10 cellular contexts compared by ENCODE assay signal in the genomic region with DNA sequence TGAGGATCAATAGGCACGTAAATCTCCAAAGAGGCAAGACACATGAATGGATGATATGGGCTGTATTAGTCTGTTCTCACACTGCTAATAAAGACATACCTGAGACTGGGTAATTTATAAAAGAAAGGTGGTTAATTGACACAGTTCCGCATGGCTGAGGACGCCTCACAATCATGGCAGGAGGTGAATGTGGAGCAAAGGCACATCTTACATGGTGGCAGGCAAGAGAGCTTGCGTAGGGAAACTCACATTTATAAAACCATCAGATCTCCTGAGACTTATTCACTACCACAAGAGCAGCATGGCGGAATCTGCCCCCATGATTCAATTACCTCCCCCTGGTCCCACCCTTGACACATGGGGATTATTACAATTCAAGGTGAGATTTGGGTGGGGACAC. TPM values are rescaled to one million over a fixed set of nuclear protein-coding genes. Genes with fewer than 3 reads are reported as not detected.
"Had no signal": no experiment of that assay in that cellular context is flagged by ENCODE, and none has a peak within 500 bp of the region (broad histone marks: within the 10 kb centered on the region; RNA-seq: fewer than 3 reads in every experiment).

No MANE protein-coding gene starts in this region.

RNA-seq across cellular contexts. Expression of gene UCN3, which starts 14.4 kb away (rescaled TPM):
- total RNA-seq: OCI-LY7, PC-3, PC-9, Right ventricle myocardium inferior, Right ventricle myocardium superior, RPMI7951, SJSA1, SK-MEL-5 had no signal
- polyA plus RNA-seq: SK-N-SH had no signal

RNA-seq across cellular contexts. Expression of gene TUBAL3, which starts 25.4 kb away (rescaled TPM):
- total RNA-seq: OCI-LY7, PC-3, Right ventricle myocardium inferior, SJCRH30, SJSA1 had no signal
- polyA plus RNA-seq: SK-N-SH had no signal
